Comparison of ENCODE assay signal across 8 cellular contexts in genomic region chr18:3262234-3263171, GRCh38. TPM values are rescaled to one million over a fixed set of nuclear protein-coding genes. Genes with fewer than 3 reads are reported as not detected.
DNase-seq lines count a peak whose midpoint lies in the region; ATAC-seq and TF ChIP-seq lines count a peak whose summit lies in the region.

No MANE protein-coding gene starts in this region.

- H3K36me3 ChIP-seq in right lobe of liver (peaks cover 0 to 6% (median 0%) of the 10 kb centered on the region in 4 donors), subcutaneous abdominal adipose tissue (ENCODE audit: control insufficient read depth in 5 of 5, insufficient read depth in 5 of 5, low read length in 5 of 5) (peaks cover 3 to 14% (median 11%) of the 10 kb centered on the region in 5 donors)

- H3K27me3 Mint-ChIP-seq in T-cell: no peaks in the 10 kb centered on the region
- H3K27me3 Mint-ChIP-seq in chondrocyte (ENCODE audit: low read depth): no peaks in the 10 kb centered on the region

- H3K9me3 Mint-ChIP-seq in T-cell (no peaks in the 10 kb centered on the region), chondrocyte (ENCODE audit: low read depth) (no peaks in the 10 kb centered on the region)

- no peak for TF ChIP-seq POLR2A in right lobe of liver (IDR thresholded peaks at IDR 0.05)

- TF ChIP-seq CTCF in chondrocyte (IDR thresholded peaks at IDR 0.05) (no peak), right lobe of liver (IDR thresholded peaks at IDR 0.05) (no peak)

- peaks cover 15% of the 10 kb centered on the region for H3K36me3 Mint-ChIP-seq in T-cell
- H3K36me3 Mint-ChIP-seq in chondrocyte (ENCODE audit: low read depth): peaks cover 11% of the 10 kb centered on the region

- under 1% methylated on average over 21 of the region's 69 CpGs for WGBS in right lobe of liver (ENCODE audit: insufficient coverage, low coverage, low lambda C conversion rate, missing lambda C conversion rate)

- peaks cover 0 to 47% (median 9%) of the 10 kb centered on the region in 4 donors for H3K4me1 ChIP-seq in right lobe of liver
- H3K4me1 ChIP-seq in subcutaneous abdominal adipose tissue (ENCODE audit: control insufficient read depth in 5 of 5, insufficient read depth in 5 of 5, low read length in 5 of 5): peaks cover 0 to 61% (median 59%) of the 10 kb centered on the region in 5 donors

- peak overlapping the region; percentile 97 to 100 (median 99) for H3K4me3 Mint-ChIP-seq in T-cell
- peak overlapping the region; percentile 82 for H3K4me3 Mint-ChIP-seq in chondrocyte (ENCODE audit: unreplicated experiment)

- CTCF ChIA-PET in T-cell (lab: Charles Lee): interaction anchor here (0.6 to 1.6 kb wide), 9 partner anchors 10 to 404 kb away, joined by 3 to 7 read pairs (median 3); no protein-coding TSS in a partner anchor

- peak overlapping the region; percentile 8 to 96 (median 95) for H3K9ac ChIP-seq in subcutaneous abdominal adipose tissue (ENCODE audit: low read length in 5 of 5)

- H3K27ac Mint-ChIP-seq in T-cell: peak overlapping the region; percentile 93 to 100
- peak overlapping the region; percentile 94 for H3K27ac Mint-ChIP-seq in chondrocyte (ENCODE audit: unreplicated experiment)

- H3K27ac ChIP-seq in right lobe of liver: peak overlapping the region; percentile 97 to 99 (median 99)
- H3K27ac ChIP-seq in subcutaneous abdominal adipose tissue (ENCODE audit: low read depth, low read length): peak overlapping the region; percentile 98

- ATAC-seq in HG03066 (IDR thresholded peaks at IDR 0.05; ENCODE audit: low read depth, unreplicated experiment): peak; percentile 32
- peak; percentile 15 to 41 (median 26) for ATAC-seq in T-cell (replicated peaks in 1 of 4)
- peak; percentile 6 to 54 (median 42) for ATAC-seq in right lobe of liver

- POLR2A ChIA-PET in T-cell (lab: Charles Lee): interaction anchor here in 1 of 2 donors (0.9 to 1.7 kb wide), 2 partner anchors 12 to 332 kb away, joined by 4 read pairs; no protein-coding TSS in a partner anchor

- H3K4me1 Mint-ChIP-seq in T-cell: peaks cover 81 to 89% (median 86%) of the 10 kb centered on the region in 3 donors
- peaks cover 74% of the 10 kb centered on the region for H3K4me1 Mint-ChIP-seq in chondrocyte (ENCODE audit: low read depth)

- no peaks in the 10 kb centered on the region for H3K27me3 ChIP-seq in right lobe of liver
- H3K27me3 ChIP-seq in subcutaneous abdominal adipose tissue (ENCODE audit: control insufficient read depth in 5 of 5, insufficient read depth in 4 of 5, low read length in 5 of 5): no peaks in the 10 kb centered on the region

- peak; percentile 10 for DNase-seq in NCI-H2171 treated with DMSO at 0.1 percent for 48 hours (lab: John Stamatoyannopoulos, UW)
- DNase-seq in NCI-H2171 (lab: John Stamatoyannopoulos, UW): no peak
- peak in 23 of 34 experiments; percentile 10 to 53 (median 24) for DNase-seq in T-cell
- DNase-seq in chondrocyte (ENCODE audit: low spot score): no peak
- DNase-seq in right lobe of liver: peak in 1 of 3 donors; percentile 62
- no peak for DNase-seq in NCI-H446 (lab: John Stamatoyannopoulos, UW)

- H3K4me3 ChIP-seq in right lobe of liver (peak overlapping the region; percentile 63 to 86 (median 78)), subcutaneous abdominal adipose tissue (ENCODE audit: low read depth in 1 of 5, low read length in 5 of 5) (peak overlapping the region; percentile 73 to 99 (median 96))

- intact Hi-C loops in right lobe of liver (cut with DNase I): loop anchor here in 1 of 2 donors (5.0 kb wide), 1 partner anchor 180 kb away; no protein-coding TSS in a partner anchor

- no peaks in the 10 kb centered on the region for H3K9me3 ChIP-seq in right lobe of liver
- H3K9me3 ChIP-seq in subcutaneous abdominal adipose tissue (ENCODE audit: control insufficient read depth in 5 of 5, low read length in 5 of 5): no peaks in the 10 kb centered on the region

RNA-seq across cellular contexts. Expression of gene MYL12B, which starts 0.6 kb away (rescaled TPM):
- total RNA-seq in T-cell (100 to 1,000 TPM; 159 to 241 (median 206) TPM), chondrocyte (241 to 327 TPM (median 323 TPM) in 3 replicates), right lobe of liver (100 to 1,000 TPM; 113 to 281 (median 185) TPM)

RNA-seq across cellular contexts. Expression of gene MYL12A, which starts 14.9 kb away (rescaled TPM):
- 100 to 1,000 TPM; 390 to 456 (median 437) TPM for total RNA-seq in T-cell
- 426 to 647 TPM (median 621 TPM) in 3 replicates for total RNA-seq in chondrocyte
- total RNA-seq in right lobe of liver: 100 to 1,000 TPM in 5 of 6 experiments, 10 to 100 TPM in 1; 82.1 to 309 (median 225) TPM

RNA-seq across cellular contexts. Expression of gene MYOM1, which starts 42.7 kb away (rescaled TPM):
- total RNA-seq in T-cell: 1 to 10 TPM in 4 of 5 donors, under 1 TPM in 1; 0.98 to 7.0 (median 1.9) TPM
- 1.2 to 1.5 TPM (median 1.5 TPM) in 3 replicates for total RNA-seq in chondrocyte
- total RNA-seq in right lobe of liver: 10 to 100 TPM in 5 of 6 experiments, 1 to 10 TPM in 1; 3.1 to 64.5 (median 19.1) TPM

Comparison
In these comparisons a context has a peak if more than half of its experiments do, and no peak if none do; other contexts are left out.
1. DNase-seq: peak in NCI-H2171 treated with DMSO at 0.1 percent for 48 hours (single experiment) and T-cell (23 of 34); none in NCI-H2171 (single experiment), chondrocyte (single experiment) and NCI-H446 (0 of 2).
2. Peak in every context shown above with its lines, with median percentiles within 50 percentile points of each other: ATAC-seq.